In genomic region chr10:96395931-96396877, GRCh38 we compare ENCODE assay signal across 9 cellular contexts. TPM values are rescaled to one million over a fixed set of nuclear protein-coding genes. Genes with fewer than 3 reads are reported as not detected.
DNase-seq lines count a peak whose midpoint lies in the region; ATAC-seq and TF ChIP-seq lines count a peak whose summit lies in the region.
"Had no signal": no experiment of that assay in that cellular context is flagged by ENCODE, and none has a peak within 500 bp of the region (broad histone marks: within the 10 kb centered on the region; RNA-seq: fewer than 3 reads in every experiment).

No MANE protein-coding gene starts in this region.

- WGBS in testis, 2 donors = 38 to 45% methylated on average over 24 of the region's 24 CpGs

- no peaks in the 10 kb centered on the region for H3K27me3 ChIP-seq in Peyer's patch
- no peaks in the 10 kb centered on the region for H3K27me3 ChIP-seq in testis

- TF ChIP-seq POLR2A in Peyer's patch (IDR thresholded peaks at IDR 0.05) = no peak
- no peak for TF ChIP-seq POLR2A in testis (IDR thresholded peaks at IDR 0.05)

- H3K27me3 Mint-ChIP-seq in activated T-helper 17 cell treated with anti-CD3 and anti-CD28 coated beads, Interleukin-2, amount 50 U/mL, for 72 hours = peaks cover 24% of the 10 kb centered on the region

- H3K36me3 ChIP-seq in Peyer's patch (no peaks in the 10 kb centered on the region), testis (ENCODE audit: low read depth, missing control alignments) (no peaks in the 10 kb centered on the region)

- H3K9me3 ChIP-seq in Peyer's patch (no peaks in the 10 kb centered on the region), testis (no peaks in the 10 kb centered on the region)

- peak; percentile 79 for DNase-seq in DMS 273 (lab: John Stamatoyannopoulos, UW; ENCODE audit: unreplicated experiment)
- DNase-seq in Peyer's patch = peak; percentile 49 to 81 (median 72)
- peak; percentile 60 to 88 for DNase-seq in foreskin fibroblast
- DNase-seq in non-pigmented ciliary epithelial cell (ENCODE audit: low read depth) = peak; percentile 47
- DNase-seq in testis = peak; percentile 81

- intact Hi-C loops in testis (cut with DNase I; ENCODE audit: low total_unique reads) = loop anchor here (10.0 kb wide), 1 partner anchor 119 kb away; the partner anchor contains the start of gene TLL2

- H3K9me3 Mint-ChIP-seq in activated T-helper 17 cell treated with anti-CD3 and anti-CD28 coated beads, Interleukin-2, amount 50 U/mL, for 72 hours = no peaks in the 10 kb centered on the region
- H3K9me3 Mint-ChIP-seq: dendritic cell treated with granulocyte-macrophage colony-stimulating factor and Interleukin-4, amounts not matched to agents 40 ng/mL and 50 ng/mL, for 4 days had no signal

- H3K4me3 ChIP-seq in Peyer's patch (peak overlapping the region in 2 of 4 donors; percentile 25), foreskin fibroblast (ENCODE audit: low read depth in 1 of 2, low read length in 2 of 2) (no peak overlapping the region), testis (no peak overlapping the region)

- no peaks in the 10 kb centered on the region for H3K4me1 Mint-ChIP-seq in activated T-helper 17 cell treated with anti-CD3 and anti-CD28 coated beads, Interleukin-2, amount 50 U/mL, for 72 hours

- H3K36me3 Mint-ChIP-seq in activated T-helper 17 cell treated with anti-CD3 and anti-CD28 coated beads, Interleukin-2, amount 50 U/mL, for 72 hours (ENCODE audit: low read depth) = no peaks in the 10 kb centered on the region

- H3K4me1 ChIP-seq in Peyer's patch (no peaks in the 10 kb centered on the region), testis (no peaks in the 10 kb centered on the region)

- H3K4me3 Mint-ChIP-seq in activated T-helper 17 cell treated with anti-CD3 and anti-CD28 coated beads, Interleukin-2, amount 50 U/mL, for 72 hours = peak overlapping the region; percentile 28
- H3K4me3 Mint-ChIP-seq: dendritic cell treated with granulocyte-macrophage colony-stimulating factor and Interleukin-4, amounts not matched to agents 40 ng/mL and 50 ng/mL, for 4 days had no signal

- no peak overlapping the region for H3K27ac ChIP-seq in Peyer's patch
- H3K27ac ChIP-seq in testis = no peak overlapping the region

- H3K27ac Mint-ChIP-seq in activated T-helper 17 cell treated with anti-CD3 and anti-CD28 coated beads, Interleukin-2, amount 50 U/mL, for 72 hours = no peak overlapping the region
- H3K27ac Mint-ChIP-seq: dendritic cell treated with granulocyte-macrophage colony-stimulating factor and Interleukin-4, amounts not matched to agents 40 ng/mL and 50 ng/mL, for 4 days had no signal

- ATAC-seq in HG03175 (IDR thresholded peaks at IDR 0.05; ENCODE audit: unreplicated experiment) (peak; percentile 57), HG03378 (IDR thresholded peaks at IDR 0.05; ENCODE audit: unreplicated experiment) (no peak)
- peak; percentile 75 for ATAC-seq in activated T-helper 17 cell treated with anti-CD3 and anti-CD28 coated beads, Interleukin-2, amount 50 U/mL, for 72 hours (replicated peaks)

- TF ChIP-seq CTCF in Peyer's patch (IDR thresholded peaks at IDR 0.05) (peak; percentile 30 to 85 (median 80)), foreskin fibroblast (IDR thresholded peaks at IDR 0.05; ENCODE audit: low read depth, low read length) (peak; percentile 84), testis (IDR thresholded peaks at IDR 0.05) (peak; percentile 73 to 84 (median 83))

RNA-seq across cellular contexts. Expression of gene OPALIN, which starts 37.4 kb away (rescaled TPM):
- not detected for total RNA-seq in Peyer's patch
- not detected for total RNA-seq in activated T-helper 17 cell treated with anti-CD3 and anti-CD28 coated beads, Interleukin-2, amount 50 U/mL, for 72 hours
- not detected for total RNA-seq in testis
- not detected for polyA plus RNA-seq in testis (ENCODE audit: insufficient read depth, low read depth, low replicate concordance)
